In genomic region chr12:116484807-116485206, GRCh38 we compare ENCODE assay signal across 37 cellular contexts.
DNase-seq lines count a peak whose midpoint lies in the region; ATAC-seq, FAIRE-seq and TF ChIP-seq lines count a peak whose summit lies in the region.
"Had no signal": no experiment of that assay in that cellular context is flagged by ENCODE, and none has a peak within 500 bp of the region (broad histone marks: within the 10 kb centered on the region; RNA-seq: fewer than 3 reads in every experiment).

No MANE protein-coding gene starts in this region.

- no peak for FAIRE-seq in HepG2 (lab: Jason Lieb, UNC)
- FAIRE-seq: A549, bronchial epithelial cell, D721Med, GM18507, keratinocyte, small intestine had no signal

- POLR2A ChIA-PET in HepG2 (lab: Yijun Ruan, JAX), result no interaction called here

- H3K27ac ChIP-seq in liver (ENCODE audit: low read depth in 1 of 2, low read length in 2 of 2) (no peak overlapping the region), HepG2 (ENCODE audit: extremely low read length, insufficient read depth, low read length) (no peak overlapping the region)
- H3K27ac ChIP-seq: A549, heart left ventricle, lower lobe of right lung, suprapubic skin had no signal

- no peaks in the 10 kb centered on the region for H3K79me2 ChIP-seq in HepG2 (ENCODE audit: insufficient read depth, low read length)

- peaks cover 4% of the 10 kb centered on the region for H3K9me3 Mint-ChIP-seq in T-helper 2 cell treated with Interferon-gamma antibody and Interleukin-4, amounts not matched to agents 5 μg/mL and 100 μg/mL, for 36 hours

- in situ Hi-C loops in HepG2 (cut with HindIII; ENCODE audit: extremely low pct_ligation_motif_present, low pct_unique_long_range_greater_than_20kb), result no loop called here

- no peak overlapping the region for H3K4me2 ChIP-seq in HepG2 (ENCODE audit: low read depth, low read length)
- H3K4me2 ChIP-seq: A549 had no signal

- TF ChIP-seq POLR2A in HepG2 (IDR thresholded peaks at IDR 0.05; ENCODE audit: insufficient read depth in 1 of 2, low read depth in 2 of 2, low read length in 2 of 2), result no peak

- peaks cover 4% of the 10 kb centered on the region for H3K4me1 Mint-ChIP-seq in T-helper 2 cell treated with Interferon-gamma antibody and Interleukin-4, amounts not matched to agents 5 μg/mL and 100 μg/mL, for 36 hours (ENCODE audit: low read depth)

- no peak overlapping the region for H3K27ac Mint-ChIP-seq in T-helper 2 cell treated with Interferon-gamma antibody and Interleukin-4, amounts not matched to agents 5 μg/mL and 100 μg/mL, for 36 hours
- H3K27ac Mint-ChIP-seq: activated naive CD4-positive, alpha-beta T cell treated with anti-CD3 and anti-CD28 coated beads, Interleukin-2, amount 50 U/mL, for 72 hours; B cell; CD4-positive, alpha-beta memory T cell; natural killer cell treated with Interleukin-12 subunit alpha and Interleukin-12 subunit beta and Interleukin-15 and Interleukin-18, amount 100 ng/mL, for 72 hours had no signal

- no peaks in the 10 kb centered on the region for H3K36me3 Mint-ChIP-seq in T-helper 2 cell treated with Interferon-gamma antibody and Interleukin-4, amounts not matched to agents 5 μg/mL and 100 μg/mL, for 36 hours (ENCODE audit: low read depth)
- H3K36me3 Mint-ChIP-seq: natural killer cell treated with Interleukin-12 subunit alpha and Interleukin-12 subunit beta and Interleukin-15 and Interleukin-18, amount 100 ng/mL, for 72 hours had no signal

- TF ChIP-seq EP300 in HepG2 (IDR thresholded peaks at IDR 0.05; ENCODE audit: low read depth in 2 of 2, low read length in 2 of 2) (no peak), HepG2 (CRISPR knock-in tag; IDR thresholded peaks at IDR 0.05; ENCODE audit: borderline replicate concordance) (no peak)

- H2AFZ ChIP-seq in HepG2 (ENCODE audit: low read length), result no peak overlapping the region

- no peak overlapping the region for H3K4me3 ChIP-seq in liver (ENCODE audit: low read depth in 1 of 3, low read length in 3 of 3)
- no peak overlapping the region for H3K4me3 ChIP-seq in HepG2 (replicated peaks in 1 of 3; ENCODE audit: insufficient read depth in 1 of 3, low read depth in 2 of 3, low read length in 3 of 3)
- H3K4me3 ChIP-seq in choroid plexus epithelial cell (ENCODE audit: low read depth, low read length), result no peak overlapping the region
- H3K4me3 ChIP-seq: A549, heart left ventricle, lower lobe of right lung, suprapubic skin had no signal

- H3K9me3 ChIP-seq in liver (ENCODE audit: control insufficient read depth in 4 of 4, low read length in 3 of 4) (peaks cover 0 to 9% (median 0%) of the 10 kb centered on the region in 4 donors), HepG2 (ENCODE audit: low read length) (no peaks in the 10 kb centered on the region)
- H3K9me3 ChIP-seq: lower lobe of right lung, suprapubic skin had no signal

- H3K36me3 ChIP-seq in liver (ENCODE audit: control insufficient read depth in 4 of 4, insufficient read depth in 3 of 4, low read depth in 1 of 4, low read length in 3 of 4) (no peaks in the 10 kb centered on the region), HepG2 (replicated peaks in 1 of 2; ENCODE audit: control insufficient read depth in 1 of 2, insufficient read depth in 2 of 2, low read length in 2 of 2) (no peaks in the 10 kb centered on the region)
- H3K36me3 ChIP-seq: heart left ventricle, lower lobe of right lung, suprapubic skin had no signal

- H4K20me1 ChIP-seq in HepG2 (ENCODE audit: insufficient read depth, low read length), result no peaks in the 10 kb centered on the region

- no peak for TF ChIP-seq RAD21 in liver (IDR thresholded peaks at IDR 0.05)
- TF ChIP-seq RAD21 in HepG2 (CRISPR knock-in tag; IDR thresholded peaks at IDR 0.05), result no peak

- CTCF ChIA-PET in HepG2 (lab: Yijun Ruan, JAX; ENCODE audit: low intra/inter-chr PET ratio, low total read pairs), result no interaction called here

- intact Hi-C loops in HepG2 (cut with micrococcal nuclease; ENCODE audit: unreplicated experiment), result no loop called here

- no TSS peak for BruUV-seq in HepG2 (replicated peaks; lab: Mats Ljungman, UMichigan)

- no peak overlapping the region for H3K9ac ChIP-seq in liver (ENCODE audit: low read depth in 1 of 2, low read length in 2 of 2)
- H3K9ac ChIP-seq in HepG2 (ENCODE audit: insufficient read depth, low read depth, low read length), result no peak overlapping the region

- TF ChIP-seq CTCF in liver (IDR thresholded peaks at IDR 0.05; ENCODE audit: low read depth, low read length, missing input control) (no peak), HepG2 (CRISPR knock-in tag; IDR thresholded peaks at IDR 0.05) (no peak), choroid plexus epithelial cell (conservative IDR thresholded peaks at IDR 0.05; ENCODE audit: low read depth, low read length) (no peak)

- DNase-seq in HepG2 (ENCODE audit: low spot score) (no peak), choroid plexus epithelial cell (ENCODE audit: low read depth) (peak; percentile 59), myocyte (ENCODE audit: low read depth) (peak; percentile 31), NCI-H510A treated with DMSO at 0.1 percent for 48 hours (lab: John Stamatoyannopoulos, UW) (no peak), NOMO-1 (lab: John Stamatoyannopoulos, UW; ENCODE audit: unreplicated experiment in 2 of 2) (no peak)
- DNase-seq in T-helper 2 cell treated with Interferon-gamma antibody and Interleukin-4, amounts not matched to agents 5 μg/mL and 100 μg/mL, for 36 hours (ENCODE audit: low spot score), result no peak
- DNase-seq: activated CD4-positive, alpha-beta T cell treated with anti-CD3 and anti-CD28 coated beads, Interleukin-2, amount 50 U/mL, for 1 hour; activated CD4-positive, CD25-positive, alpha-beta regulatory T cell; activated effector memory CD4-positive, alpha-beta T cell treated with Interleukin-2 at 50 U/mL for 16 hours; activated T-cell treated with anti-CD3 and anti-CD28 coated beads, Interleukin-2, amount 50 U/mL, for 1 hour; aorta; CD4-positive, alpha-beta memory T cell; cortex of kidney; erythroblast; foreskin melanocyte; H7; Karpas-422; lower lobe of right lung; MV-4-11; NCI-H1436; NCI-H2081 treated with DMSO at 0.1 percent for 48 hours; NCI-H226; RPMI8226; small intestine; stimulated activated naive CD4-positive, alpha-beta T cell treated with Interleukin-2 at 50 U/mL for 16 hours had no signal

- H3K27me3 Mint-ChIP-seq in T-helper 2 cell treated with Interferon-gamma antibody and Interleukin-4, amounts not matched to agents 5 μg/mL and 100 μg/mL, for 36 hours (ENCODE audit: low read depth), result peaks cover 2% of the 10 kb centered on the region

- ATAC-seq in HepG2 (no peak), GM21825 (IDR thresholded peaks at IDR 0.05; ENCODE audit: unreplicated experiment) (no peak)
- ATAC-seq: A549; activated naive CD4-positive, alpha-beta T cell treated with anti-CD3 and anti-CD28 coated beads, Interleukin-2, amount 50 U/mL, for 72 hours; lower lobe of right lung; natural killer cell treated with Interleukin-12 subunit alpha and Interleukin-12 subunit beta and Interleukin-15 and Interleukin-18, amount 100 ng/mL, for 72 hours had no signal

- WGBS in liver, result 50% methylated on average over 5 of the region's 5 CpGs
- WGBS in HepG2 (ENCODE audit: low lambda C conversion rate), result 25% methylated on average over 5 of the region's 5 CpGs

- no peaks in the 10 kb centered on the region for H3K4me1 ChIP-seq in liver (ENCODE audit: control insufficient read depth in 4 of 4, insufficient read depth in 4 of 4, low read length in 3 of 4)
- H3K4me1 ChIP-seq in HepG2 (ENCODE audit: insufficient read depth, low read length), result no peaks in the 10 kb centered on the region
- H3K4me1 ChIP-seq: A549, lower lobe of right lung had no signal

- H3K27me3 ChIP-seq in liver (ENCODE audit: control insufficient read depth in 4 of 4, insufficient read depth in 4 of 4, low read length in 3 of 4) (no peaks in the 10 kb centered on the region), HepG2 (ENCODE audit: control insufficient read depth in 1 of 2, insufficient read depth in 2 of 2, low read length in 2 of 2) (peaks cover 0 to 1% of the 10 kb centered on the region in 2 experiments; a peak in 3 of 5 replicates)
- H3K27me3 ChIP-seq: suprapubic skin had no signal

- no peak overlapping the region for H3K4me3 Mint-ChIP-seq in T-helper 2 cell treated with Interferon-gamma antibody and Interleukin-4, amounts not matched to agents 5 μg/mL and 100 μg/mL, for 36 hours
- H3K4me3 Mint-ChIP-seq: B cell; CD4-positive, alpha-beta memory T cell; natural killer cell treated with Interleukin-12 subunit alpha and Interleukin-12 subunit beta and Interleukin-15 and Interleukin-18, amount 100 ng/mL, for 72 hours had no signal

TF ChIP-seq in liver, 16 proteins besides CTCF, POLR2A, EP300 and RAD21:
- no peak for TF ChIP-seq SP1 (IDR thresholded peaks at IDR 0.05)
- TF ChIP-seq RXRA (IDR thresholded peaks at IDR 0.05), result no peak
- peak; percentile 25 for TF ChIP-seq NR2F2 (IDR thresholded peaks at IDR 0.05)

TF ChIP-seq in HepG2, 621 proteins besides CTCF, POLR2A, EP300 and RAD21 (continues in another document):
- TF ChIP-seq ZBTB37 (CRISPR knock-in tag; IDR thresholded peaks at IDR 0.05), result no peak
- TF ChIP-seq SMYD3 (CRISPR knock-in tag; IDR thresholded peaks at IDR 0.05), result no peak
- TF ChIP-seq AKAP8 (CRISPR knock-in tag; IDR thresholded peaks at IDR 0.05), result no peak
- TF ChIP-seq RFXAP (CRISPR knock-in tag; IDR thresholded peaks at IDR 0.05; ENCODE audit: borderline replicate concordance), result no peak
- no peak for TF ChIP-seq TFE3 (CRISPR knock-in tag; IDR thresholded peaks at IDR 0.05)
- TF ChIP-seq ZNF333 (CRISPR knock-in tag; IDR thresholded peaks at IDR 0.05; ENCODE audit: borderline replicate concordance), result no peak

Comparison
In these comparisons a context has a peak if more than half of its experiments do, and no peak if none do; other contexts are left out.
1. DNase-seq: peak in choroid plexus epithelial cell (single experiment) and myocyte (single experiment); none in HepG2 (single experiment), NCI-H510A treated with DMSO at 0.1 percent for 48 hours (single experiment), T-helper 2 cell treated with Interferon-gamma antibody and Interleukin-4, amounts not matched to agents 5 μg/mL and 100 μg/mL, for 36 hours (single experiment) and NOMO-1 (0 of 2).